In genomic region chr3:37945803-37946530, GRCh38 we compare ENCODE assay signal across 8 cellular contexts. TPM values are rescaled to one million over a fixed set of nuclear protein-coding genes. Genes with fewer than 3 reads are reported as not detected.
DNase-seq lines count a peak whose midpoint lies in the region; ATAC-seq lines count a peak whose summit lies in the region.

No MANE protein-coding gene starts in this region.

- peaks cover 28% of the 10 kb centered on the region for H3K4me1 ChIP-seq in rectal smooth muscle tissue (ENCODE audit: control insufficient read depth, insufficient read depth, low read length)

- H3K36me3 ChIP-seq in rectal smooth muscle tissue (ENCODE audit: control insufficient read depth, insufficient read depth, low read length) = no peaks in the 10 kb centered on the region

- H3K9ac ChIP-seq in rectal smooth muscle tissue (ENCODE audit: low read length) = no peak overlapping the region

- peak; percentile 62 for DNase-seq in Daoy (ENCODE audit: low read depth)
- peak; percentile 31 for DNase-seq in T1000 (lab: John Stamatoyannopoulos, UW)
- DNase-seq in Right ventricle myocardium superior = no peak
- no peak for DNase-seq in activated CD4-positive, CD25-positive, alpha-beta regulatory T cell (lab: John Stamatoyannopoulos, UW)
- no peak for DNase-seq in stimulated activated CD4-positive, alpha-beta T cell treated with anti-CD3 and anti-CD28 coated beads, Interleukin-4, amount 100 ng/mL, for 1 hour
- no peak for DNase-seq in T-helper 1 cell

- H3K27me3 ChIP-seq in rectal smooth muscle tissue (ENCODE audit: control insufficient read depth, insufficient read depth, low read length) = no peaks in the 10 kb centered on the region

- no peak overlapping the region for H3K4me3 ChIP-seq in rectal smooth muscle tissue (ENCODE audit: low read length)

- intact Hi-C loops in Right ventricle myocardium superior (cut with DNase I) = no loop called here

- ATAC-seq in Right ventricle myocardium superior (ENCODE audit: poor library complexity) (peak; percentile 44), GM21825 (IDR thresholded peaks at IDR 0.05; ENCODE audit: unreplicated experiment) (no peak)

- peak overlapping the region; percentile 7 for H3K27ac ChIP-seq in rectal smooth muscle tissue (ENCODE audit: low read depth, low read length)

RNA-seq across cellular contexts. Expression of gene VILL, which starts 44.6 kb away (rescaled TPM):
- total RNA-seq in Daoy (2014; rRNA removed; shearing (Covaris generic)) = 2.3 and 5.5 TPM in 2 replicates
- 4.0 TPM for total RNA-seq in Right ventricle myocardium superior

Comparison
In these comparisons a context has a peak if more than half of its experiments do, and no peak if none do; other contexts are left out.
1. DNase-seq: peak in Daoy (single experiment) and T1000 (single experiment); none in Right ventricle myocardium superior (single experiment), activated CD4-positive, CD25-positive, alpha-beta regulatory T cell (0 of 4), stimulated activated CD4-positive, alpha-beta T cell treated with anti-CD3 and anti-CD28 coated beads, Interleukin-4, amount 100 ng/mL, for 1 hour (single experiment) and T-helper 1 cell (0 of 5).